Comparison of ENCODE assay signal across 22 cellular contexts in the genomic region with DNA sequence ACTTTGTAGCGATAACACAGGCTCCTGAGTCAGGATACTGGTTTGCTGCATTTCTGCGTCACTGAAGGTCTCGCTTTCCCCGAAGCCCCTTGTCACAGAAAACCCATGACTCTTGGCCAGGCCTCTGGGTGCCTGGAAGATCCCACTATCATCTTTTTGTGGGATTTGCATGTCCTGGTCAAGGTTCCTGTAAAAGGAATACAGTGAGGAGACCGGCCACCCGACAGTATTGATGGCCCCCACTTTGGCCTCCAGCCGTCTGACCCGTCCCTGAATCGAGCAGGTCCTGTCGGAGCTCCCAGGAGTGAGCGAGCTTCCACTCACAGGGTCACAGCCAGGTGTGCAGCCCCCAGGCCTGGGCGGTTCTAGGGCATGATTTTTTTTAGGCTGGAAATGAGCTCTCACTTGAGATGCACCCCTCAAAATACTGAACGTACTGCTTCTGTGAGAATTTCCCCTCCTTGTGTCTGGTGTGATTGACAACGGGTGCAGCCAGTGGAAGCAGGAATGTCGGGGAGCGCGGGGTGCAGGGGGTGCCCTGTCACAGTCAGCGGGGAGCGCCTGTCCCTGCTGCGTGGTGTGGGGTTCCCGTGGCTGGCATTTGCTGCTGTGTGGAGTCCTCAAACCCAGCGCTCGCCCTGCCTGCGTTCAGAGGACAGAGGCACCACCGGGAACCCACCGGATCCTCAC.
DNase-seq lines count a peak whose midpoint lies in the region; ATAC-seq and TF ChIP-seq lines count a peak whose summit lies in the region.
"Had no signal": no experiment of that assay in that cellular context is flagged by ENCODE, and none has a peak within 500 bp of the region (broad histone marks: within the 10 kb centered on the region; RNA-seq: fewer than 3 reads in every experiment).

No MANE protein-coding gene starts in this region.

- TF ChIP-seq POLR2A in NB4 (IDR thresholded peaks at IDR 0.05; ENCODE audit: extremely low read depth, insufficient read length) (no peak), Peyer's patch (IDR thresholded peaks at IDR 0.05) (no peak)

- no peaks in the 10 kb centered on the region for H3K27me3 Mint-ChIP-seq in activated CD8-positive, alpha-beta memory T cell treated with anti-CD3 and anti-CD28 coated beads, Interleukin-2, amount 10 ng/mL, durations not matched to agents 7 days and 5 days
- H3K27me3 Mint-ChIP-seq: IgD-negative memory B cell had no signal

- 84 to 86% methylated on average over 26 of the region's 26 CpGs for WGBS in ectodermal cell, 2 experiments

- no peak for DNase-seq in activated CD8-positive, alpha-beta memory T cell treated with anti-CD3 and anti-CD28 coated beads, Interleukin-2, amount 10 ng/mL, durations not matched to agents 7 days and 5 days
- DNase-seq in activated CD8-positive, alpha-beta memory T cell treated with anti-CD3 and anti-CD28 coated beads, Interleukin-2, amount 50 U/mL, for 4 hours: no peak
- DNase-seq in NB4 (ENCODE audit: low read depth) (no peak), DMS53 (lab: John Stamatoyannopoulos, UW) (no peak), NCI-H2107 treated with DMSO at 0.1 percent for 48 hours (lab: John Stamatoyannopoulos, UW; ENCODE audit: unreplicated experiment) (no peak), Peyer's patch (no peak)
- DNase-seq: BE2C, left colon, NCI-H146, NCI-H2171, NCI-H526 treated with DMSO at 0.1 percent for 48 hours, ovary, upper lobe of left lung had no signal

- H3K9ac ChIP-seq in skeletal muscle satellite cell (ENCODE audit: low read depth, low read length): no peak overlapping the region

- peak overlapping the region; percentile 37 for H3K4me3 Mint-ChIP-seq in activated CD8-positive, alpha-beta memory T cell treated with anti-CD3 and anti-CD28 coated beads, Interleukin-2, amount 10 ng/mL, durations not matched to agents 7 days and 5 days
- H3K4me3 Mint-ChIP-seq: mesothelial cell of epicardium had no signal

- H3K36me3 ChIP-seq in ectodermal cell (ENCODE audit: control insufficient read depth, insufficient read depth, low read length): peaks cover 11% of the 10 kb centered on the region
- H3K36me3 ChIP-seq in skeletal muscle satellite cell (ENCODE audit: insufficient read depth, low read length): peaks cover 48% of the 10 kb centered on the region
- peaks cover 0 to 58% (median 0%) of the 10 kb centered on the region in 3 donors for H3K36me3 ChIP-seq in Peyer's patch
- H3K36me3 ChIP-seq: ovary had no signal

- no peaks in the 10 kb centered on the region for H3K9me3 Mint-ChIP-seq in activated CD8-positive, alpha-beta memory T cell treated with anti-CD3 and anti-CD28 coated beads, Interleukin-2, amount 10 ng/mL, durations not matched to agents 7 days and 5 days (ENCODE audit: low read depth)
- H3K9me3 Mint-ChIP-seq: IgD-negative memory B cell; mesothelial cell of epicardium; naive thymus-derived CD8-positive, alpha-beta T cell had no signal

- H3K27me3 ChIP-seq in ectodermal cell (ENCODE audit: control insufficient read depth, insufficient read depth, low read length, poor library complexity, severe bottlenecking) (no peaks in the 10 kb centered on the region), skeletal muscle satellite cell (ENCODE audit: control insufficient read depth, insufficient read depth, low read length) (no peaks in the 10 kb centered on the region), Peyer's patch (no peaks in the 10 kb centered on the region)
- H3K27me3 ChIP-seq: BE2C, MG63, ovary, upper lobe of left lung had no signal

- H3K4me2 ChIP-seq in skeletal muscle satellite cell (ENCODE audit: low read length): peak overlapping the region; percentile 21
- H3K4me2 ChIP-seq: A549 had no signal

- H3K4me1 Mint-ChIP-seq in activated CD8-positive, alpha-beta memory T cell treated with anti-CD3 and anti-CD28 coated beads, Interleukin-2, amount 10 ng/mL, durations not matched to agents 7 days and 5 days: peaks cover 31% of the 10 kb centered on the region
- H3K4me1 Mint-ChIP-seq: mesothelial cell of epicardium had no signal

- H3K4me1 ChIP-seq in ectodermal cell (ENCODE audit: control insufficient read depth, insufficient read depth, low read length) (peaks cover 16% of the 10 kb centered on the region), skeletal muscle satellite cell (ENCODE audit: control insufficient read depth, insufficient read depth, low read length) (peaks cover 26% of the 10 kb centered on the region), Peyer's patch (no peaks in the 10 kb centered on the region)
- H3K4me1 ChIP-seq: A549, BE2C, Caco-2, upper lobe of left lung had no signal

- peak overlapping the region; percentile 19 for H3K4me3 ChIP-seq in NB4 (ENCODE audit: low read depth, low read length)
- no peak overlapping the region for H3K4me3 ChIP-seq in ectodermal cell (ENCODE audit: insufficient read depth, low read depth, low read length)
- no peak overlapping the region for H3K4me3 ChIP-seq in skeletal muscle satellite cell (ENCODE audit: low read length)
- no peak overlapping the region for H3K4me3 ChIP-seq in Peyer's patch
- H3K4me3 ChIP-seq: A549, MG63, ovary, upper lobe of left lung had no signal

- TF ChIP-seq CTCF in NB4 (IDR thresholded peaks at IDR 0.05; ENCODE audit: low read depth, low read length) (no peak), Peyer's patch (IDR thresholded peaks at IDR 0.05) (no peak)

- peak overlapping the region; percentile 86 for H3K27ac Mint-ChIP-seq in activated CD8-positive, alpha-beta memory T cell treated with anti-CD3 and anti-CD28 coated beads, Interleukin-2, amount 10 ng/mL, durations not matched to agents 7 days and 5 days
- H3K27ac Mint-ChIP-seq: mesothelial cell of epicardium had no signal

- CTCF ChIA-PET in activated CD8-positive, alpha-beta memory T cell treated with anti-CD3 and anti-CD28 coated beads, Interleukin-2, amount 10 ng/mL, durations not matched to agents 7 days and 5 days (lab: Charles Lee): interaction anchor here (1.0 kb wide), 1 partner anchor 18 kb away, joined by 3 read pairs; no protein-coding TSS in a partner anchor

- no peak for ATAC-seq in activated CD8-positive, alpha-beta memory T cell treated with anti-CD3 and anti-CD28 coated beads, Interleukin-2, amount 10 ng/mL, durations not matched to agents 7 days and 5 days
- ATAC-seq: A549; left colon; naive thymus-derived CD8-positive, alpha-beta T cell had no signal

- H3K27ac ChIP-seq in ectodermal cell (ENCODE audit: insufficient read depth, low read depth, low read length, poor library complexity, severe bottlenecking): peak overlapping the region; percentile 66
- no peak overlapping the region for H3K27ac ChIP-seq in Peyer's patch
- H3K27ac ChIP-seq: A549, HL-60, ovary, upper lobe of left lung had no signal

- H3K36me3 Mint-ChIP-seq in activated CD8-positive, alpha-beta memory T cell treated with anti-CD3 and anti-CD28 coated beads, Interleukin-2, amount 10 ng/mL, durations not matched to agents 7 days and 5 days: peaks cover 13% of the 10 kb centered on the region

- H3K9me3 ChIP-seq in ectodermal cell (ENCODE audit: control insufficient read depth, low read length) (no peaks in the 10 kb centered on the region), skeletal muscle satellite cell (replicated peaks; ENCODE audit: low read length) (no peaks in the 10 kb centered on the region), Peyer's patch (no peaks in the 10 kb centered on the region)
- H3K9me3 ChIP-seq: A549, BE2C, Caco-2, MG63, ovary, upper lobe of left lung had no signal
